In genomic region chr18:36066731-36067117, GRCh38 we compare ENCODE assay signal across 8 cellular contexts. TPM values are rescaled to one million over a fixed set of nuclear protein-coding genes. Genes with fewer than 3 reads are reported as not detected.
DNase-seq lines count a peak whose midpoint lies in the region; ATAC-seq and TF ChIP-seq lines count a peak whose summit lies in the region.

No MANE protein-coding gene starts in this region.

- no peak for TF ChIP-seq RAD21 in liver (IDR thresholded peaks at IDR 0.05)

- TF ChIP-seq CTCF in astrocyte of the spinal cord (IDR thresholded peaks at IDR 0.05; ENCODE audit: low read depth, low read length) (no peak), liver (IDR thresholded peaks at IDR 0.05; ENCODE audit: low read depth, low read length, missing input control) (no peak), upper lobe of right lung (IDR thresholded peaks at IDR 0.05) (no peak)

- H3K9me3 ChIP-seq in liver (ENCODE audit: control insufficient read depth in 4 of 4, low read length in 3 of 4), result no peaks in the 10 kb centered on the region
- no peaks in the 10 kb centered on the region for H3K9me3 ChIP-seq in upper lobe of right lung

- H3K4me1 ChIP-seq in liver (ENCODE audit: control insufficient read depth in 4 of 4, insufficient read depth in 4 of 4, low read length in 3 of 4), result peaks cover 0 to 11% (median 4%) of the 10 kb centered on the region in 4 donors
- peaks cover 9% of the 10 kb centered on the region for H3K4me1 ChIP-seq in upper lobe of right lung

- in situ Hi-C loops in astrocyte of the spinal cord (cut with HindIII; ENCODE audit: low sequenced_read_pairs), result no loop called here

- H3K4me3 ChIP-seq in astrocyte of the spinal cord (ENCODE audit: low read depth, low read length) (peak overlapping the region; percentile 97), liver (ENCODE audit: low read depth in 1 of 3, low read length in 3 of 3) (peak overlapping the region; percentile 78 to 98 (median 90)), upper lobe of right lung (peak overlapping the region; percentile 72)

- H3K9ac ChIP-seq in liver (ENCODE audit: low read depth in 1 of 2, low read length in 2 of 2), result peak overlapping the region; percentile 73 to 91

- peak; percentile 0 for ATAC-seq in GM18909 (IDR thresholded peaks at IDR 0.05; ENCODE audit: poor library complexity, unreplicated experiment)
- ATAC-seq in upper lobe of right lung, result no peak

- peak; percentile 5 for DNase-seq in AG08395 (ENCODE audit: low spot score)
- DNase-seq in KG1 (lab: John Stamatoyannopoulos, UW), result peak; percentile 16
- no peak for DNase-seq in astrocyte of the spinal cord (ENCODE audit: low read depth, low spot score)
- DNase-seq in upper lobe of right lung, result no peak
- DNase-seq in NCI-H1105 treated with DMSO at 0.1 percent for 48 hours (lab: John Stamatoyannopoulos, UW), result no peak
- no peak for DNase-seq in DMS153 (lab: John Stamatoyannopoulos, UW)

- H3K36me3 ChIP-seq in liver (ENCODE audit: control insufficient read depth in 4 of 4, insufficient read depth in 3 of 4, low read depth in 1 of 4, low read length in 3 of 4) (no peaks in the 10 kb centered on the region), upper lobe of right lung (no peaks in the 10 kb centered on the region)

- under 1% methylated on average over 6 of the region's 6 CpGs for WGBS in liver

- no peaks in the 10 kb centered on the region for H3K27me3 ChIP-seq in liver (ENCODE audit: control insufficient read depth in 4 of 4, insufficient read depth in 4 of 4, low read length in 3 of 4)
- H3K27me3 ChIP-seq in upper lobe of right lung, result no peaks in the 10 kb centered on the region

- intact Hi-C loops in upper lobe of right lung (cut with DNase I), result no loop called here

- peak overlapping the region; percentile 80 to 95 for H3K27ac ChIP-seq in liver (ENCODE audit: low read depth in 1 of 2, low read length in 2 of 2)
- peak overlapping the region; percentile 92 for H3K27ac ChIP-seq in upper lobe of right lung

TF ChIP-seq in liver, 16 proteins besides CTCF, POLR2A, EP300 and RAD21:
- TF ChIP-seq HNF4G (IDR thresholded peaks at IDR 0.05) (no peak), JUND (IDR thresholded peaks at IDR 0.05) (no peak), FOXA2 (IDR thresholded peaks at IDR 0.05) (no peak), ZBTB33 (IDR thresholded peaks at IDR 0.05) (no peak)

RNA-seq across cellular contexts. Expression of gene RPRD1A, which starts 0.6 kb away (rescaled TPM):
- total RNA-seq in liver, result 10 to 100 TPM; 20.5 to 29.5 TPM
- polyA plus RNA-seq in liver, result 10 to 100 TPM; 11.8 to 12.7 TPM
- 45.4 TPM for total RNA-seq in upper lobe of right lung

Comparison
In these comparisons a context has a peak if more than half of its experiments do, and no peak if none do; other contexts are left out.
1. DNase-seq: peak in AG08395 (single experiment) and KG1 (single experiment); none in astrocyte of the spinal cord (single experiment), upper lobe of right lung (single experiment), NCI-H1105 treated with DMSO at 0.1 percent for 48 hours (single experiment) and DMS153 (single experiment).
2. Peak in every context shown above with its lines, with median percentiles within 50 percentile points of each other: H3K4me3 ChIP-seq.